In the genomic region with DNA sequence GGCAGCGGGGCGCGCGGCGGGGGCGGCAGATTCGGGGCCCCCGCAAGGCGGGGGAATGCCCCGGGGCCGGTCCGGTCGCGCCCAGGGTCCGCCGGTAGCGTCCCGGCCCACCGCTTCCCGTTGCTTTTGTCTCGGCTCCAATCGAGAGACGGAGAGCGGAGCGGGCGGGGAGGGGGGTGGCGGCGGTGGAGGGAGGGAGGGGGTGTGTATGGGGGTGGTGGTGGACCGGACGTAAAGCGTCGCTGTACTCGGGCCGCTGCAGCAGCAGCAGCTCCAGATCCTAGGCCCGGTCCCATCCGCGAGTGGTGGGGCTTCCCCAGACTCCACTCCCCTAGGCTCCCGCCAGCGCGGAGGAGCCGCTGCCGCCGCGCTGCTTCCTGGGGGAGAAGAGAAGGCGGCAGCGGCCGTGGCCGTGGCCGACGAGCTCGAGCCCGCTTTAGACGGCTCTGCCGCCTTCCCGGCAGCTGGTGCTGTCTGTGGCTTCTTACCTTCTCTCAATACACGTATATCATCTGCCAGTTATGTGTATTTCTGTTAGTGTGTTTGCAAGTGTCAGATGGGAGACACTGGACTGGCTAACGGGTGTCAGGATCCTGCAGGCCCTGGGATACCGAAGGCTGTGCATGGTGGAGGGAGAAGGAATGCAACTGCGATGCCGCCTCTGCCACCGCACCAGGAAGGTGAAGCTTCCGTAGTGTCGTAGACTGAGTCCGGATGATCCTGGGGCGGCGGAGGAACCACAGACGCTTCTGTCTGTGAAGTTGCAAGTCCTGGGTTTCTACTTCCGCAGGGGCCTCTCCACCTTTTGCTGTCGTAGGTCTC, we compare ENCODE assay signal across 8 cellular contexts. TPM values are rescaled to one million over a fixed set of nuclear protein-coding genes. Genes with fewer than 3 reads are reported as not detected.
DNase-seq lines count a peak whose midpoint lies in the region; ATAC-seq and TF ChIP-seq lines count a peak whose summit lies in the region.

No MANE protein-coding gene starts in this region.

- CTCF ChIA-PET in T-cell (lab: Charles Lee) = no interaction called here

- peak; percentile 67 to 78 (median 74) for ATAC-seq in T-cell (replicated peaks in 1 of 4)

- H3K4me1 ChIP-seq in HAP-1 (peaks cover 27% of the 10 kb centered on the region), right atrium auricular region (peaks cover 0 to 48% of the 10 kb centered on the region in 2 donors), rectal smooth muscle tissue (ENCODE audit: control insufficient read depth, insufficient read depth, low read length) (peaks cover 25% of the 10 kb centered on the region), vagina (peaks cover 64% of the 10 kb centered on the region)

- no peak for TF ChIP-seq CTCF in GM10266 (IDR thresholded peaks at IDR 0.05; ENCODE audit: control insufficient read depth, insufficient read depth, low read depth, missing control alignments)
- no peak for TF ChIP-seq CTCF in right atrium auricular region (IDR thresholded peaks at IDR 0.05)
- no peak for TF ChIP-seq CTCF in vagina (IDR thresholded peaks at IDR 0.05)

- intact Hi-C loops in vagina (cut with DNase I) = no loop called here

- H3K4me1 Mint-ChIP-seq in T-cell = peaks cover 73 to 78% (median 77%) of the 10 kb centered on the region in 3 donors

- POLR2A ChIA-PET in T-cell (lab: Charles Lee) = no interaction called here

- H3K27me3 Mint-ChIP-seq in T-cell = no peaks in the 10 kb centered on the region

- DNase-seq in GM10266 (ENCODE audit: extremely low spot score) = peak; percentile 73
- peak; percentile 46 to 79 for DNase-seq in HAP-1 (ENCODE audit: low spot score in 2 of 2)
- DNase-seq in M059J (ENCODE audit: low read depth) = peak; percentile 53
- peak; percentile 42 to 82 (median 72) for DNase-seq in T-cell
- peak; percentile 52 for DNase-seq in amniotic epithelial cell (ENCODE audit: low read depth)
- DNase-seq in right atrium auricular region (ENCODE audit: low spot score) = no peak
- DNase-seq in vagina (ENCODE audit: extremely low spot score in 2 of 2) = peak in 1 of 2 donors; percentile 89

- no peaks in the 10 kb centered on the region for H3K27me3 ChIP-seq in HAP-1 (ENCODE audit: low read depth)
- H3K27me3 ChIP-seq in right atrium auricular region = no peaks in the 10 kb centered on the region
- no peaks in the 10 kb centered on the region for H3K27me3 ChIP-seq in rectal smooth muscle tissue (ENCODE audit: control insufficient read depth, insufficient read depth, low read length)
- no peaks in the 10 kb centered on the region for H3K27me3 ChIP-seq in vagina

- peak overlapping the region; percentile 94 to 99 (median 98) for H3K4me3 Mint-ChIP-seq in T-cell

- H3K36me3 ChIP-seq in HAP-1 (replicated peaks) (peaks cover 12% of the 10 kb centered on the region), right atrium auricular region (peaks cover 19% of the 10 kb centered on the region), rectal smooth muscle tissue (ENCODE audit: control insufficient read depth, insufficient read depth, low read length) (no peaks in the 10 kb centered on the region), vagina (peaks cover 0 to 18% of the 10 kb centered on the region in 2 donors)

- peak overlapping the region; percentile 81 for H3K4me3 ChIP-seq in HAP-1
- H3K4me3 ChIP-seq in right atrium auricular region = peak overlapping the region; percentile 91 to 93
- H3K4me3 ChIP-seq in rectal smooth muscle tissue (ENCODE audit: low read length) = peak overlapping the region; percentile 99
- peak overlapping the region; percentile 97 for H3K4me3 ChIP-seq in vagina

- in situ Hi-C loops in HAP-1 (cut with MboI; ENCODE audit: low sequenced_read_pairs) = no loop called here

- TF ChIP-seq POLR2A in vagina (IDR thresholded peaks at IDR 0.05) = no peak

- peak overlapping the region; percentile 94 to 98 for H3K27ac ChIP-seq in right atrium auricular region
- H3K27ac ChIP-seq in rectal smooth muscle tissue (ENCODE audit: low read depth, low read length) = peak overlapping the region; percentile 96
- peak overlapping the region; percentile 99 for H3K27ac ChIP-seq in vagina

- H3K9ac ChIP-seq in rectal smooth muscle tissue (ENCODE audit: low read length) = peak overlapping the region; percentile 69

- peaks cover 27% of the 10 kb centered on the region for H3K36me3 Mint-ChIP-seq in T-cell

- no peaks in the 10 kb centered on the region for H3K9me3 Mint-ChIP-seq in T-cell

- H3K9me3 ChIP-seq in HAP-1 (no peaks in the 10 kb centered on the region), right atrium auricular region (no peaks in the 10 kb centered on the region), vagina (no peaks in the 10 kb centered on the region)

- H3K27ac Mint-ChIP-seq in T-cell = peak overlapping the region; percentile 98 to 99

RNA-seq across cellular contexts. Expression of a gene that starts 0.5 kb away (rescaled TPM):
- 99.8 and 152 TPM in 2 replicates for total RNA-seq in M059J (2014; rRNA removed; shearing (Covaris generic))
- total RNA-seq in T-cell = 100 to 1,000 TPM in 2 of 5 donors, 10 to 100 TPM in 3; 80.0 to 135 (median 86.4) TPM
- total RNA-seq in right atrium auricular region = 10 to 100 TPM; 54.5 to 55.5 TPM
- total RNA-seq in vagina = 176 TPM
